In genomic region chr12:62700091-62700490, GRCh38 we compare ENCODE assay signal across 16 cellular contexts.
DNase-seq lines count a peak whose midpoint lies in the region; FAIRE-seq and TF ChIP-seq lines count a peak whose summit lies in the region.
"Had no signal": no experiment of that assay in that cellular context is flagged by ENCODE, and none has a peak within 500 bp of the region (broad histone marks: within the 10 kb centered on the region; RNA-seq: fewer than 3 reads in every experiment).

No MANE protein-coding gene starts in this region.

- no peak overlapping the region for H2BK120ac ChIP-seq in mesendoderm (ENCODE audit: low read depth, low read length)

- peaks cover 24% of the 10 kb centered on the region for H3K4me1 ChIP-seq in mesendoderm (ENCODE audit: control insufficient read depth, low read depth, low read length)

- H3K27me3 ChIP-seq in mesendoderm (ENCODE audit: insufficient read depth, low read length, poor library complexity) = no peaks in the 10 kb centered on the region

- no peak overlapping the region for H3K56ac ChIP-seq in mesendoderm (ENCODE audit: low read length)

- H3K27ac ChIP-seq in mesendoderm (ENCODE audit: low read depth, low read length) = no peak overlapping the region
- H3K27ac ChIP-seq: RWPE1 had no signal

- FAIRE-seq in RCC 7860 (lab: Jason Lieb, UNC) (no peak), GM19239 (lab: Jason Lieb, UNC) (no peak)

- H3K4ac ChIP-seq in mesendoderm (ENCODE audit: low read depth, low read length) = no peak overlapping the region

- H3K4me3 ChIP-seq in choroid plexus epithelial cell (ENCODE audit: low read depth, low read length) (no peak overlapping the region), mesendoderm (ENCODE audit: low read length) (no peak overlapping the region)

- H2AK5ac ChIP-seq in mesendoderm (ENCODE audit: low read length) = peak overlapping the region; percentile 60

- H3K23ac ChIP-seq in mesendoderm (ENCODE audit: low read length) = no peak overlapping the region

- H3K18ac ChIP-seq in mesendoderm (ENCODE audit: low read length) = no peak overlapping the region

- H3K79me2 ChIP-seq in mesendoderm (ENCODE audit: control insufficient read depth, insufficient read depth, low read length) = no peaks in the 10 kb centered on the region

- H4K5ac ChIP-seq in mesendoderm (ENCODE audit: low read length) = no peak overlapping the region

- H3K79me1 ChIP-seq in mesendoderm (ENCODE audit: low read length) = no peaks in the 10 kb centered on the region

- WGBS in mesendoderm (ENCODE audit: extremely low coverage, insufficient coverage, low lambda C conversion rate) = no CpG with 5 or more reads among the region's 2 CpGs

- H3K9ac ChIP-seq in mesendoderm (ENCODE audit: low read length) = no peak overlapping the region

- TF ChIP-seq CTCF in choroid plexus epithelial cell (conservative IDR thresholded peaks at IDR 0.05; ENCODE audit: low read depth, low read length) = no peak

- no peak overlapping the region for H2BK15ac ChIP-seq in mesendoderm (replicated peaks; ENCODE audit: low read depth)

- no peak overlapping the region for H2BK5ac ChIP-seq in mesendoderm (ENCODE audit: low read length)

- peak; percentile 56 for DNase-seq in ELR (ENCODE audit: low read depth)
- DNase-seq in NCI-H226 = peak; percentile 14
- DNase-seq in choroid plexus epithelial cell (ENCODE audit: low read depth) = peak; percentile 50
- DNase-seq in mesendoderm = no peak
- DNase-seq in RCC 7860 (ENCODE audit: low spot score) = no peak
- DNase-seq in GM19239 (ENCODE audit: insufficient read length, low spot score) = no peak
- DNase-seq in nucleus accumbens (lab: John Stamatoyannopoulos, UW) = no peak
- DNase-seq: Calu3; CD4-positive, alpha-beta memory T cell; DMS53; Karpas-422; NCI-H1417; NCI-H187 treated with DMSO at 0.1 percent for 48 hours; NCI-H446 treated with DMSO at 0.1 percent for 48 hours; NK-92 treated with Interleukin-12 subunit alpha and Interleukin-12 subunit beta, amount 100 ng/mL, for 24 hours had no signal

- H4K8ac ChIP-seq in mesendoderm (ENCODE audit: low read depth, low read length) = no peak overlapping the region

- H3K4me2 ChIP-seq in mesendoderm (ENCODE audit: low read length) = no peak overlapping the region

- no peaks in the 10 kb centered on the region for H3K36me3 ChIP-seq in mesendoderm (ENCODE audit: control insufficient read depth, insufficient read depth, low read length)

Comparison
In these comparisons a context has a peak if more than half of its experiments do, and no peak if none do; other contexts are left out.
1. DNase-seq: peak in ELR (single experiment), NCI-H226 (single experiment) and choroid plexus epithelial cell (single experiment); none in mesendoderm (single experiment), RCC 7860 (single experiment), GM19239 (single experiment) and nucleus accumbens (0 of 56).